ENCODE assay signal across 12 cellular contexts in the genomic region with DNA sequence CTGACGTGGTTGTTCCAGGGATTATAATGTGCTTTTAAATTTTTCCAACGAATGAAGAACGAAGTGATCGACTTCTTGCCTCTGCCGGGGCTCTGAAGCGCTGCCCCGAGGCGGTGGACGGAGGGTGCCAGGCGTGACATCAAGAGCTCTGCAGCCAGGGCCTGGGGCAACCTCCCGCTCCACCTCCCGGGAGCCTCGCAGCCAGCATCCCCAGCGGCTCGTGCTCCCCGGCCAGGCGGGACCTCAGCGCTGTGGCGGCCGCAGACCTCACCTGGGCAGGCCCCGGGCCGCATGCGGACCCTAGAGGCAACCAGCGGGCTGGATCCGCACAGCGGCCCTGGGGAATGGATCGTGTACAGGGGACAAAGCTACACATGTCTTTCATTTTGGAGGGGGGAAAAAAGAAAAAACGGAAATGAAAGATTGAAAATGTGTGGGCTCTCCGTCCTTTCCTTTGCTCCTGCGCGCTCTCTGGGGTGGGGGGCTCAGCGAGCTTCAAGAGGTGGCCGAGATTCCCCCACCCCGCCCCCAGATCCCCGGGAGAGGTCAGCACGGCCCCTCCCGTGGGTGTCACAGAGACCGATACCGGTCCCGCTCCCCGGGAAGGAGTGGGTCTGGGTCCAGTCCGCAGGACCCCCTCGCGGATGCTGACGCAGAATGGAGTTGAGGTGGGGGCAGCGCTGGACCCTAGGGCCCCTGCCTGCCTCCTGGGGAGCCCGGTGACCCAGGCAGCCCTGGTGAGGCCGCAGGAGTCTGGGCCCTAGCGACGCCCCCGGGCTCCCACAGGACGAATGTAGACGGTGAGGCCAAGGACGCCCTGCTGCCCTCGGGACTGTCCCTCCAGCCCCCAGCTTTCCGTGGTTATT. TPM values are rescaled to one million over a fixed set of nuclear protein-coding genes. Genes with fewer than 3 reads are reported as not detected.
DNase-seq lines count a peak whose midpoint lies in the region; ATAC-seq and TF ChIP-seq lines count a peak whose summit lies in the region.
"Not testable (repeated sequence)": the region's sequence is repeated elsewhere in the genome, so short reads cannot be mapped to it uniquely, and the experiment has no call there.
"Had no signal": no experiment of that assay in that cellular context is flagged by ENCODE, and none has a peak within 500 bp of the region (broad histone marks: within the 10 kb centered on the region; RNA-seq: fewer than 3 reads in every experiment).

No MANE protein-coding gene starts in this region.

- not testable (repeated sequence) for H3K9me3 Mint-ChIP-seq in naive thymus-derived CD8-positive, alpha-beta T cell

- DNase-seq in DMS153 treated with DMSO at 0.1 percent for 48 hours (lab: John Stamatoyannopoulos, UW; ENCODE audit: unreplicated experiment) = peak; percentile 10
- not testable (repeated sequence) for DNase-seq in RWPE1 (ENCODE audit: low spot score)
- peak in 31 of 58 donors; percentile 11 to 63 (median 30) for DNase-seq in anterior cingulate cortex (lab: John Stamatoyannopoulos, UW)
- DNase-seq in head of caudate nucleus = peak in 41 of 42 donors; percentile 34 to 80 (median 67)
- peak in 2 of 10 donors; percentile 3 for DNase-seq in naive thymus-derived CD8-positive, alpha-beta T cell
- peak in 24 of 49 donors; percentile 22 to 73 (median 42) for DNase-seq in substantia nigra (lab: John Stamatoyannopoulos, UW)

- not testable (repeated sequence) for TF ChIP-seq CTCF in RWPE1 (conservative IDR thresholded peaks at IDR 0.05; ENCODE audit: low read depth)

- H3K27me3 Mint-ChIP-seq in naive thymus-derived CD8-positive, alpha-beta T cell = peaks cover 0 to 25% (median 10%) of the 10 kb centered on the region in 5 donors

- POLR2A ChIA-PET in RWPE1 (lab: Yijun Ruan, JAX; ENCODE audit: low non-redundant PET) = not testable (repeated sequence)
- POLR2A ChIA-PET in naive thymus-derived CD8-positive, alpha-beta T cell (lab: Charles Lee) = interaction anchor here (1.1 kb wide), 1 partner anchor 20 kb away, joined by 3 read pairs; no protein-coding TSS in a partner anchor

- peak; percentile 29 for ATAC-seq in GM21528 (IDR thresholded peaks at IDR 0.05; ENCODE audit: low FRiP score, unreplicated experiment)
- ATAC-seq in HG03378 (IDR thresholded peaks at IDR 0.05; ENCODE audit: unreplicated experiment) = peak; percentile 24
- peak; percentile 45 to 55 for ATAC-seq in naive thymus-derived CD8-positive, alpha-beta T cell

- peak overlapping the region in 9 of 10 donors; percentile 23 to 87 (median 72) for H3K27ac Mint-ChIP-seq in naive thymus-derived CD8-positive, alpha-beta T cell

- H3K27ac ChIP-seq in RWPE1 (peak overlapping the region; percentile 87), substantia nigra (ENCODE audit: low read depth, low read length, poor library complexity, severe bottlenecking) (peak overlapping the region; percentile 61)

- H3K4me1 Mint-ChIP-seq in naive thymus-derived CD8-positive, alpha-beta T cell = peaks cover 8 to 13% (median 12%) of the 10 kb centered on the region in 4 donors

- peak overlapping the region; percentile 62 to 87 (median 80) for H3K4me3 Mint-ChIP-seq in naive thymus-derived CD8-positive, alpha-beta T cell

- CTCF ChIA-PET in RWPE1 (lab: Yijun Ruan, JAX) = not testable (repeated sequence)

- intact Hi-C loops in head of caudate nucleus (cut with DNase I) = not testable (repeated sequence)

- not testable (repeated sequence) for H3K36me3 Mint-ChIP-seq in naive thymus-derived CD8-positive, alpha-beta T cell

RNA-seq across cellular contexts. Expression of a gene that starts 28.2 kb away (rescaled TPM):
- total RNA-seq in naive thymus-derived CD8-positive, alpha-beta T cell = 1 to 10 TPM; 1.1 to 1.6 TPM
- not detected for polyA plus RNA-seq in naive thymus-derived CD8-positive, alpha-beta T cell
- total RNA-seq: Calu3, fibroblast of villous mesenchyme, H9, HT-29 had no signal

RNA-seq across cellular contexts. Expression of a gene that starts 48.6 kb away (rescaled TPM):
- total RNA-seq in naive thymus-derived CD8-positive, alpha-beta T cell = 10 to 100 TPM; 69.9 to 78.6 TPM
- 10 to 100 TPM; 26.2 to 57.7 (median 48.8) TPM for polyA plus RNA-seq in naive thymus-derived CD8-positive, alpha-beta T cell
